Comparison of ENCODE assay signal across 27 cellular contexts in genomic region chr10:65719790-65720189, GRCh38.
"Had no signal": no experiment of that assay in that cellular context is flagged by ENCODE, and none has a peak within 500 bp of the region (broad histone marks: within the 10 kb centered on the region; RNA-seq: fewer than 3 reads in every experiment).

No MANE protein-coding gene starts in this region.

- H3K36me3 ChIP-seq: lower lobe of right lung, neural progenitor cell, right lobe of liver, suprapubic skin, transverse colon, upper lobe of right lung, uterus had no signal

- ATAC-seq: esophagus mucosa; left ventricle myocardium superior; lower lobe of right lung; naive thymus-derived CD4-positive, alpha-beta T cell; stimulated activated naive CD8-positive, alpha-beta T cell treated with anti-CD3 and anti-CD28 coated beads, Interleukin-15, amount 100 ng/mL, for 72 hours; upper lobe of right lung had no signal

- FAIRE-seq: colon, frontal cortex had no signal

- H3K4me3 ChIP-seq: dorsolateral prefrontal cortex, lower lobe of right lung, neural progenitor cell, right lobe of liver, smooth muscle cell, suprapubic skin, transverse colon, upper lobe of right lung, uterus had no signal

- H3K79me2 ChIP-seq: parathyroid adenoma had no signal

- DNase-seq: dorsolateral prefrontal cortex; effector CD4-positive, alpha-beta T cell; hypothalamus; immature natural killer cell; islet precursor cell; kidney glomerular epithelial cell; left ventricle myocardium superior; lower lobe of right lung; naive thymus-derived CD4-positive, alpha-beta T cell; right lobe of liver; stimulated activated CD4-positive, alpha-beta T cell treated with anti-CD3 and anti-CD28 coated beads, Interleukin-12 subunit alpha, Interleukin-12 subunit beta, amount 100 ng/mL, for 4 hours; stimulated activated CD4-positive, alpha-beta T cell treated with anti-CD3 and anti-CD28 coated beads, Interleukin-1b, Interleukin-23, amount 100 ng/mL, for 48 hours; stimulated activated CD4-positive, alpha-beta T cell treated with anti-CD3 and anti-CD28 coated beads, Interleukin-4, amount 100 ng/mL, for 1 hour; stimulated activated CD8-positive, alpha-beta memory T cell treated with anti-CD3 and anti-CD28 coated beads, Interleukin-4, amount 100 ng/mL, for 48 hours; stimulated activated naive CD4-positive, alpha-beta T cell; stimulated activated naive CD8-positive, alpha-beta T cell treated with anti-CD3 and anti-CD28 coated beads, Interleukin-15, amount 100 ng/mL, for 72 hours; transverse colon; upper lobe of right lung; uterus had no signal

- H3K4me1 ChIP-seq: lower lobe of right lung, neural progenitor cell, parathyroid adenoma, right lobe of liver, suprapubic skin, transverse colon, upper lobe of right lung, uterus had no signal

- H3K27ac ChIP-seq: dorsolateral prefrontal cortex, epithelial cell of prostate, lower lobe of right lung, neural progenitor cell, parathyroid adenoma, right lobe of liver, suprapubic skin, transverse colon, upper lobe of right lung, uterus had no signal

- H2AFZ ChIP-seq: neural progenitor cell, parathyroid adenoma had no signal

- H3K27me3 ChIP-seq: dorsolateral prefrontal cortex, neural progenitor cell, right lobe of liver, suprapubic skin, transverse colon, upper lobe of right lung, uterus had no signal

- H3K4me2 ChIP-seq: neural progenitor cell, smooth muscle cell had no signal

- H3K9ac ChIP-seq: neural progenitor cell, parathyroid adenoma had no signal

- H3K9me3 ChIP-seq: lower lobe of right lung, right lobe of liver, suprapubic skin, transverse colon, upper lobe of right lung, uterus had no signal
